ENCODE assay signal across 1 cellular context in genomic region chr1:169105434-169106094, GRCh38.
TF ChIP-seq lines count a peak whose summit lies in the region.

No MANE protein-coding gene starts in this region.

TF ChIP-seq in K562, 482 proteins besides CTCF, POLR2A, EP300 and RAD21 (continued from another document and continues in another):
- no peak for TF ChIP-seq PRDM10 (IDR thresholded peaks at IDR 0.05; ENCODE audit: partially characterized antibody)
- TF ChIP-seq TFE3 (CRISPR knock-in tag; IDR thresholded peaks at IDR 0.05) = no peak
- TF ChIP-seq RBM25 (IDR thresholded peaks at IDR 0.05; ENCODE audit: low read depth, low read length, severe bottlenecking) = no peak
- TF ChIP-seq DDX20 (tag; IDR thresholded peaks at IDR 0.05; ENCODE audit: low read depth) = no peak
- no peak for TF ChIP-seq ZNF121 (CRISPR knock-in tag; conservative IDR thresholded peaks at IDR 0.05)
- TF ChIP-seq ZNF707 (CRISPR knock-in tag; conservative IDR thresholded peaks at IDR 0.05) = no peak
- no peak; the same call in 1 of the 2 replicates for TF ChIP-seq MYC (IDR thresholded peaks at IDR 0.05; ENCODE audit: low read depth, low read length)
- TF ChIP-seq MYC (CRISPR knock-in tag; IDR thresholded peaks at IDR 0.05; ENCODE audit: borderline replicate concordance, low read depth) = no peak
- no peak for TF ChIP-seq TSHZ1 (CRISPR knock-in tag; IDR thresholded peaks at IDR 0.05)
- TF ChIP-seq CCNT2 (IDR thresholded peaks at IDR 0.05; ENCODE audit: borderline replicate concordance, extremely low read depth, insufficient read length, low read depth, low read length) = peak; percentile 18
- peak in 1 of 2 experiments; percentile 24; a peak in 3 of 4 replicates for TF ChIP-seq MAZ (CRISPR knock-in tag; conservative IDR thresholded peaks at IDR 0.05 in 1 of 2, IDR thresholded peaks at IDR 0.05 in 1 of 2)
- TF ChIP-seq ADNP (tag; IDR thresholded peaks at IDR 0.05) = no peak
- TF ChIP-seq TCF7L2 (IDR thresholded peaks at IDR 0.05; ENCODE audit: low read depth, low read length) = no peak
- no peak for TF ChIP-seq BRCA1 (IDR thresholded peaks at IDR 0.05)
- 0 out of 2 replicates have a peak, but pooled peaks have one; percentile 18 for TF ChIP-seq BRCA1 (CRISPR knock-in tag; IDR thresholded peaks at IDR 0.05)
- peak; percentile 45 for TF ChIP-seq KDM5B (IDR thresholded peaks at IDR 0.05; ENCODE audit: insufficient replicate concordance, low read depth, low read length)
- no peak for TF ChIP-seq FOXA3 (CRISPR knock-in tag; conservative IDR thresholded peaks at IDR 0.05 in 1 of 2, IDR thresholded peaks at IDR 0.05 in 1 of 2)
- no peak for TF ChIP-seq STAT5A (IDR thresholded peaks at IDR 0.05; ENCODE audit: borderline replicate concordance, low read length)
- no peak for TF ChIP-seq TAF7 (tag; IDR thresholded peaks at IDR 0.05)
- TF ChIP-seq ZNF143 (CRISPR knock-in tag; IDR thresholded peaks at IDR 0.05) = no peak
- TF ChIP-seq HNRNPK (IDR thresholded peaks at IDR 0.05; ENCODE audit: low read depth, low read length, poor library complexity, severe bottlenecking) = no peak
- TF ChIP-seq USF1 (CRISPR knock-in tag; IDR thresholded peaks at IDR 0.05) = peak; percentile 51
- TF ChIP-seq NCOA1 (IDR thresholded peaks at IDR 0.05; ENCODE audit: low read depth) = no peak
- 0 out of 2 replicates have a peak, but pooled peaks have one; percentile 3 for TF ChIP-seq SMAD4 (CRISPR knock-in tag; conservative IDR thresholded peaks at IDR 0.05)
- TF ChIP-seq FOXJ2 (tag; IDR thresholded peaks at IDR 0.05) = no peak
- TF ChIP-seq CHD1 (IDR thresholded peaks at IDR 0.05; ENCODE audit: low read length) = no peak
- no peak for TF ChIP-seq CHAMP1 (IDR thresholded peaks at IDR 0.05)
- TF ChIP-seq CBX5 (IDR thresholded peaks at IDR 0.05; ENCODE audit: borderline replicate concordance, low read depth) = no peak
- no peak for TF ChIP-seq POLR3A (IDR thresholded peaks at IDR 0.05; ENCODE audit: borderline replicate concordance, extremely low read depth, insufficient read depth, insufficient read length)
- TF ChIP-seq ERF (CRISPR knock-in tag; IDR thresholded peaks at IDR 0.05) = no peak
- no peak for TF ChIP-seq IRF1 (CRISPR knock-in tag; IDR thresholded peaks at IDR 0.05; ENCODE audit: borderline replicate concordance)
- TF ChIP-seq ILK (tag; IDR thresholded peaks at IDR 0.05; ENCODE audit: borderline replicate concordance, low read depth) = no peak
- no peak for TF ChIP-seq TRIM28 (IDR thresholded peaks at IDR 0.05)
- no peak for TF ChIP-seq THRA (IDR thresholded peaks at IDR 0.05)
- TF ChIP-seq MAFF (IDR thresholded peaks at IDR 0.05; ENCODE audit: low read length) = no peak
- TF ChIP-seq BHLHE40 (IDR thresholded peaks at IDR 0.05; ENCODE audit: low read length) = peak; percentile 8; the same call in 1 of the 2 replicates
- peak; percentile 9 for TF ChIP-seq ZFX (CRISPR knock-in tag; IDR thresholded peaks at IDR 0.05)
- TF ChIP-seq ZNF444 (CRISPR knock-in tag; IDR thresholded peaks at IDR 0.05) = no peak
- no peak for TF ChIP-seq USF2 (CRISPR knock-in tag; IDR thresholded peaks at IDR 0.05)
- no peak for TF ChIP-seq ZKSCAN3 (CRISPR knock-in tag; IDR thresholded peaks at IDR 0.05)
- TF ChIP-seq ZNF316 (IDR thresholded peaks at IDR 0.05) = no peak
- TF ChIP-seq CHD4 (IDR thresholded peaks at IDR 0.05; ENCODE audit: insufficient read depth, insufficient replicate concordance, low read depth, low read length, poor library complexity, severe bottlenecking) = peak; percentile 19
- TF ChIP-seq ATF7 (IDR thresholded peaks at IDR 0.05) = no peak
- no peak for TF ChIP-seq STAT5B (CRISPR knock-in tag; IDR thresholded peaks at IDR 0.05)
- no peak for TF ChIP-seq ZNF263 (CRISPR knock-in tag; IDR thresholded peaks at IDR 0.05; ENCODE audit: borderline replicate concordance)
- no peak for TF ChIP-seq ASH1L (IDR thresholded peaks at IDR 0.05; ENCODE audit: borderline replicate concordance, low read depth, partially characterized antibody)
- no peak for TF ChIP-seq ZNF696 (CRISPR knock-in tag; conservative IDR thresholded peaks at IDR 0.05)
- no peak for TF ChIP-seq ID3 (CRISPR knock-in tag; IDR thresholded peaks at IDR 0.05)
- TF ChIP-seq ID3 (tag; IDR thresholded peaks at IDR 0.05) = no peak
- TF ChIP-seq ZNF217 (CRISPR knock-in tag; IDR thresholded peaks at IDR 0.05) = no peak
- no peak for TF ChIP-seq ZNF280B (CRISPR knock-in tag; IDR thresholded peaks at IDR 0.05)
- peak; percentile 48; the same call in 1 of the 2 replicates for TF ChIP-seq L3MBTL2 (IDR thresholded peaks at IDR 0.05)
- no peak for TF ChIP-seq RUNX1 (IDR thresholded peaks at IDR 0.05; ENCODE audit: low read depth)
- TF ChIP-seq ZEB2 (IDR thresholded peaks at IDR 0.05) = no peak
- TF ChIP-seq COPS2 (conservative IDR thresholded peaks at IDR 0.05) = no peak
- no peak for TF ChIP-seq CBX1 (IDR thresholded peaks at IDR 0.05; ENCODE audit: low read depth)
- peak; percentile 63 for TF ChIP-seq EGR1 (conservative IDR thresholded peaks at IDR 0.05)
